8 cellular contexts compared by ENCODE assay signal in the genomic region with DNA sequence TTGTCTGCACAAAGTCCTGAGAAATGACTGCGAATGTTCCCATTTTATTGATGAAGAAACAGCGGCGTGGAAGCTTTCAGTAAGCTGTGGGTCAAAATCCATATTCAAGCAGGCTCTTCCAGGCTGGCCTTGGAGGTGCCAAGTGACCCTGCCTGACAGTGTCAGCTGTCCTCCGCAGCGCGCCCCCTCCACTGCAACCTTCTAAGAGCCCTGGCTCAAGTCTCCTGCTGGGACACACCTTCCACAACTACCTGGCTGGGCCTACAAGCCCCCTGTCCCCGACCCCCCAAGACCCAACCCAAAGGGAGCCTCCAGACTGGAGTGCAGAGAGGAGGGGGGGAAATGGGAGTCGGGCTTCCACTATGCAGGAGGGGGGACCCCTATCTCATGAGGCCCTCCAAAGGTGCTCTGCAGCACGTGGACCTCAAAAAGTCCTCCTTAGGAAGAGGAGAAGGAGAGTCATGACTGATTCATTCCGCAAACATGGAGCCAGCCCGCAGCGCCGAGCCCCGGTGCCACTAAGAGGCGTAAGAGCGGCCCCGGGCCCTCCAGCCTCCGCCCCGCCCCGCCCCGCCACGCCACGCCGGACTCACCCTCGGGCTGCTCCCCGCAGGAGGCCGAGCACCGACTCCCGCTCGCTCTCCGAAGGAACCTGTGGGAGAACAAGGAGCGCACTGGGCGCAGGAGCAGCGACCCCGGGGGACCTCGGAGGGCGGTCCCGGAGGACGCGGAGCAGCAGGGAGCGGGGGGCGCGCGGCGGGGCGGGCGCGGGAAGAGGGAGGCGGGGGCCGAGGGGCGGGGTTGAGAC. TPM values are rescaled to one million over a fixed set of nuclear protein-coding genes. Genes with fewer than 3 reads are reported as not detected.
DNase-seq lines count a peak whose midpoint lies in the region; ATAC-seq, FAIRE-seq and TF ChIP-seq lines count a peak whose summit lies in the region.

No MANE protein-coding gene starts in this region.

- H3K9me3 Mint-ChIP-seq in naive B cell, result no peaks in the 10 kb centered on the region

- H3K36me3 Mint-ChIP-seq in naive B cell, result peaks cover 0 to 11% of the 10 kb centered on the region in 2 donors

- ATAC-seq in naive B cell (ENCODE audit: low read depth in 2 of 2) (peak; percentile 36 to 41), HG03442 (IDR thresholded peaks at IDR 0.05; ENCODE audit: unreplicated experiment) (no peak), HG03025 (IDR thresholded peaks at IDR 0.05; ENCODE audit: low FRiP score, unreplicated experiment) (no peak)

- peak overlapping the region; percentile 67 to 87 (median 82) for H3K4me3 Mint-ChIP-seq in naive B cell

- H3K27ac Mint-ChIP-seq in naive B cell, result no peak overlapping the region

- peak overlapping the region; percentile 60 to 76 (median 72) for H3K4me3 ChIP-seq in esophagus squamous epithelium

- no peak for TF ChIP-seq POLR2A in esophagus squamous epithelium (IDR thresholded peaks at IDR 0.05)

- peaks cover 0 to 34% (median 6%) of the 10 kb centered on the region in 3 donors for H3K36me3 ChIP-seq in esophagus squamous epithelium

- H3K27me3 Mint-ChIP-seq in naive B cell, result peaks cover 45 to 76% (median 64%) of the 10 kb centered on the region in 3 donors

- no peaks in the 10 kb centered on the region for H3K9me3 ChIP-seq in esophagus squamous epithelium

- H3K27me3 ChIP-seq in esophagus squamous epithelium, result peaks cover 0 to 8% (median 0%) of the 10 kb centered on the region in 4 donors

- peaks cover 7 to 14% (median 13%) of the 10 kb centered on the region in 3 donors for H3K4me1 Mint-ChIP-seq in naive B cell

- H3K27ac ChIP-seq in C4-2B (peak overlapping the region; percentile 75), esophagus squamous epithelium (peak overlapping the region; percentile 68 to 84 (median 79))

- peak; percentile 27 for FAIRE-seq in urothelium cell line (lab: Jason Lieb, UNC)

- intact Hi-C loops in esophagus squamous epithelium (cut with DNase I), result no loop called here

- WGBS in esophagus squamous epithelium, 2 donors, result 37 to 88% methylated on average over 6 to 12 of the region's 51 CpGs

- DNase-seq in HT1080 (ENCODE audit: low read depth) (peak; percentile 72), esophagus squamous epithelium (lab: John Stamatoyannopoulos, UW) (no peak), naive B cell (no peak), urothelium cell line (ENCODE audit: low spot score) (peak; percentile 82)
- peak; percentile 33 for DNase-seq in activated CD4-positive, alpha-beta T cell treated with anti-CD3 and anti-CD28 coated beads for 48 hours

- peaks cover 5 to 33% (median 16%) of the 10 kb centered on the region in 3 donors for H3K4me1 ChIP-seq in esophagus squamous epithelium

- no peak for TF ChIP-seq CTCF in C4-2B (conservative IDR thresholded peaks at IDR 0.05)
- no peak for TF ChIP-seq CTCF in esophagus squamous epithelium (IDR thresholded peaks at IDR 0.05)

RNA-seq across cellular contexts. Expression of a gene that starts 0.6 kb away (rescaled TPM):
- total RNA-seq in HT1080 (2014; rRNA removed; shearing (Covaris generic)), result 10.6 and 12.5 TPM in 2 replicates
- polyA plus RNA-seq in HT1080 (2015; cell fraction: cytosol; rRNA removed), result 5.0 and 6.6 TPM in 2 replicates
- polyA plus RNA-seq in HT1080 (2015; cell fraction: nucleus; rRNA removed), result 37.8 and 63.8 TPM in 2 replicates
- 10 to 100 TPM in 1 of 4 donors, 1 to 10 TPM in 3; 5.9 to 15.8 (median 9.0) TPM for total RNA-seq in esophagus squamous epithelium
- not detected for polyA plus RNA-seq in naive B cell (ENCODE audit: low read depth in 6 of 6)

RNA-seq across cellular contexts. Expression of a gene that starts 14.6 kb away (rescaled TPM):
- not detected in 2 replicates for total RNA-seq in HT1080 (2014; rRNA removed; shearing (Covaris generic))
- polyA plus RNA-seq in HT1080 (2015; cell fraction: cytosol; rRNA removed), result not detected in 2 replicates
- not detected in 2 replicates for polyA plus RNA-seq in HT1080 (2015; cell fraction: nucleus; rRNA removed)
- 1 to 10 TPM in 2 of 4 donors, under 1 TPM in 2; 0.30 to 2.3 (median 0.94) TPM for total RNA-seq in esophagus squamous epithelium
- not detected for polyA plus RNA-seq in naive B cell (ENCODE audit: low read depth in 6 of 6)

RNA-seq across cellular contexts. Expression of a gene that starts 52.1 kb away (rescaled TPM):
- 0.02 TPM in 1 of 2 replicates, not detected in the other for total RNA-seq in HT1080 (2014; rRNA removed; shearing (Covaris generic))
- 0.02 TPM in 2 replicates for polyA plus RNA-seq in HT1080 (2015; cell fraction: cytosol; rRNA removed)
- polyA plus RNA-seq in HT1080 (2015; cell fraction: nucleus; rRNA removed), result 0.05 TPM in 1 of 2 replicates, not detected in the other
- under 1 TPM in 1 of 4 donors, not detected in 3; 0.13 TPM for total RNA-seq in esophagus squamous epithelium
- not detected for polyA plus RNA-seq in naive B cell (ENCODE audit: low read depth in 6 of 6)

RNA-seq across cellular contexts. Expression of a gene that starts 53.6 kb away (rescaled TPM):
- total RNA-seq in HT1080 (2014; rRNA removed; shearing (Covaris generic)), result 35.0 and 35.5 TPM in 2 replicates
- 27.0 and 29.6 TPM in 2 replicates for polyA plus RNA-seq in HT1080 (2015; cell fraction: cytosol; rRNA removed)
- 32.8 and 38.7 TPM in 2 replicates for polyA plus RNA-seq in HT1080 (2015; cell fraction: nucleus; rRNA removed)
- total RNA-seq in esophagus squamous epithelium, result 10 to 100 TPM; 33.7 to 58.4 (median 36.8) TPM
- polyA plus RNA-seq in naive B cell (ENCODE audit: low read depth in 6 of 6), result 10 to 100 TPM in 1 of 6 donors, 1 to 10 TPM in 5; 1.7 to 10.5 (median 6.6) TPM

Comparison
In these comparisons a context has a peak if more than half of its experiments do, and no peak if none do; other contexts are left out.
1. DNase-seq: peak in HT1080 (single experiment), activated CD4-positive, alpha-beta T cell treated with anti-CD3 and anti-CD28 coated beads for 48 hours (single experiment) and urothelium cell line (single experiment); none in esophagus squamous epithelium (single experiment) and naive B cell (single experiment).
2. ATAC-seq: peak in naive B cell (2 of 2); none in HG03442 (single experiment) and HG03025 (single experiment).